In genomic region chr17:82037889-82038195, GRCh38 we compare ENCODE assay signal across 8 cellular contexts. TPM values are rescaled to one million over a fixed set of nuclear protein-coding genes. Genes with fewer than 3 reads are reported as not detected.
A peak's percentile ranks its signal among the peaks of the same experiment; 100 is the strongest.
DNase-seq lines count a peak whose midpoint lies in the region; ATAC-seq, FAIRE-seq and TF ChIP-seq lines count a peak whose summit lies in the region.

No MANE protein-coding gene starts in this region.

- H3K4me3 ChIP-seq in cardiac muscle cell (no peak overlapping the region), K562 (peak overlapping the region; percentile 97; the same call in 1 of the 2 replicates), mesodermal cell (ENCODE audit: extremely low read depth, insufficient read depth, low read length, poor library complexity, severe bottlenecking) (peak overlapping the region; percentile 59), urinary bladder (ENCODE audit: low read depth, low read length) (peak overlapping the region; percentile 51)

- H3K79me2 ChIP-seq in K562 (ENCODE audit: control insufficient read depth, insufficient read depth, low read length), result peaks cover 31% of the 10 kb centered on the region

- H3K9me3 ChIP-seq in cardiac muscle cell (ENCODE audit: low read depth), result no peaks in the 10 kb centered on the region
- no peaks in the 10 kb centered on the region for H3K9me3 ChIP-seq in K562 (replicated peaks; ENCODE audit: control insufficient read depth, insufficient read depth, low read depth, low read length)
- no peaks in the 10 kb centered on the region for H3K9me3 ChIP-seq in mesodermal cell (ENCODE audit: control insufficient read depth, low read length)

- intact Hi-C loops in Right ventricle myocardium superior (cut with DNase I) (loop anchor here (5.0 kb wide), 1 partner anchor 59 kb away; the partner anchor contains the start of gene FASN), K562 (cut with micrococcal nuclease) (loop anchor here (10.0 kb wide), 1 partner anchor 307 kb away; no protein-coding TSS in a partner anchor)

- no peak for FAIRE-seq in K562 (lab: Jason Lieb, UNC)

- TF ChIP-seq EP300 in K562 (IDR thresholded peaks at IDR 0.05; ENCODE audit: low read length), result no peak

- H3K27me3 ChIP-seq in cardiac muscle cell (no peaks in the 10 kb centered on the region), K562 (ENCODE audit: control insufficient read depth in 2 of 2, insufficient read depth in 2 of 2, low read length in 2 of 2) (no peaks in the 10 kb centered on the region)

- H3K4me2 ChIP-seq in K562 (ENCODE audit: insufficient read depth, low read length), result peak overlapping the region; percentile 95

- TF ChIP-seq POLR2A in K562 (conservative IDR thresholded peaks at IDR 0.05) (no peak), GM18505 (IDR thresholded peaks at IDR 0.05; ENCODE audit: borderline replicate concordance, extremely low read depth, insufficient read depth, insufficient read length) (no peak)

- POLR2A ChIA-PET in K562 (lab: Yijun Ruan, JAX), result interaction anchor here (0.5 to 6.4 kb wide), 9 partner anchors 9 to 114 kb away, joined by 3 to 51 read pairs (median 6); partner anchors contain the start of genes CENPX, FASN and LRRC45

- BruUV-seq in K562 (replicated peaks; lab: Mats Ljungman, UMichigan), result no TSS peak

- H3K27ac ChIP-seq in cardiac muscle cell (peak overlapping the region; percentile 82), K562 (ENCODE audit: extremely low read depth, low read depth, low read length) (peak overlapping the region; percentile 98; the same call in 2 of the 3 replicates), mesodermal cell (ENCODE audit: low read depth, low read length, severe bottlenecking) (peak overlapping the region; percentile 31), urinary bladder (ENCODE audit: low read depth) (peak overlapping the region; percentile 66)

- peak overlapping the region; percentile 89 for H2AFZ ChIP-seq in K562 (ENCODE audit: low read depth, low read length)

- in situ Hi-C loops in K562 (cut with MboI), result no loop called here

- ATAC-seq in Right ventricle myocardium superior (ENCODE audit: poor library complexity) (no peak), K562 (no peak), omental fat pad (ENCODE audit: low FRiP score) (no peak), GM18505 (IDR thresholded peaks at IDR 0.05; ENCODE audit: unreplicated experiment) (no peak)

- no peak for TF ChIP-seq CTCF in cardiac muscle cell (IDR thresholded peaks at IDR 0.05; ENCODE audit: low read depth, low read length)
- TF ChIP-seq CTCF in K562 (IDR thresholded peaks at IDR 0.05 in 2 of 3, conservative IDR thresholded peaks at IDR 0.05 in 1 of 3; ENCODE audit: insufficient read depth in 2 of 3, low read depth in 1 of 3, low read length in 3 of 3), result no peak
- TF ChIP-seq CTCF in omental fat pad (IDR thresholded peaks at IDR 0.05), result no peak

- WGBS in K562 (ENCODE audit: insufficient coverage, low coverage, missing lambda C conversion rate), result 11% methylated on average over 10 of the region's 10 CpGs
- 31 to 37% methylated on average over 8 to 10 of the region's 10 CpGs for WGBS in mesodermal cell (ENCODE audit: insufficient coverage in 2 of 2), 2 experiments
- WGBS in urinary bladder, result 9% methylated on average over 10 of the region's 10 CpGs

- no peak for DNase-seq in cardiac muscle cell (ENCODE audit: low read depth in 1 of 2, low spot score in 1 of 2)
- no peak for DNase-seq in Right ventricle myocardium superior
- DNase-seq in K562 (ENCODE audit: extremely low read depth in 1 of 4, low spot score in 3 of 4), result no peak
- no peak for DNase-seq in pons (ENCODE audit: low spot score)
- DNase-seq in omental fat pad (ENCODE audit: low spot score), result no peak

- H3K9me1 ChIP-seq in K562 (ENCODE audit: control insufficient read depth, insufficient read depth, low read length), result peaks cover 6% of the 10 kb centered on the region

- CTCF ChIA-PET in K562 (lab: Yijun Ruan, JAX; ENCODE audit: low intra/inter-chr PET ratio), result interaction anchor here (0.6 to 2.0 kb wide), 3 partner anchors 78 to 250 kb away, joined by 3 to 14 read pairs (median 3); no protein-coding TSS in a partner anchor

- H3K9ac ChIP-seq in K562 (ENCODE audit: insufficient read depth in 1 of 2, low read depth in 2 of 2, low read length in 2 of 2), result peak overlapping the region in 1 of 2 experiments; percentile 83; a peak in 2 of 4 replicates

- H3K4me1 ChIP-seq in cardiac muscle cell (ENCODE audit: low read depth) (peaks cover 8% of the 10 kb centered on the region), K562 (replicated peaks in 1 of 2; ENCODE audit: control insufficient read depth in 2 of 2, insufficient read depth in 2 of 2, low read length in 2 of 2) (peaks cover 22 to 66% of the 10 kb centered on the region in 2 experiments; a peak in 4 of 5 replicates), mesodermal cell (ENCODE audit: control insufficient read depth, insufficient read depth, low read length, poor library complexity, severe bottlenecking) (peaks cover 10% of the 10 kb centered on the region), urinary bladder (ENCODE audit: insufficient read depth) (no peaks in the 10 kb centered on the region)

- H4K20me1 ChIP-seq in K562 (replicated peaks; ENCODE audit: control insufficient read depth, insufficient read depth, low read length), result peaks cover 21% of the 10 kb centered on the region; the same call in 1 of the 2 replicates

- H3K36me3 ChIP-seq in cardiac muscle cell (no peaks in the 10 kb centered on the region), K562 (ENCODE audit: control insufficient read depth, insufficient read depth, low read length) (peaks cover 38% of the 10 kb centered on the region; the same call in 2 of the 3 replicates), mesodermal cell (ENCODE audit: control insufficient read depth, insufficient read depth, low read length) (peaks cover 20% of the 10 kb centered on the region), urinary bladder (ENCODE audit: insufficient read depth) (no peaks in the 10 kb centered on the region)

- no peak for TF ChIP-seq RAD21 in K562 (CRISPR knock-in tag; conservative IDR thresholded peaks at IDR 0.05 in 1 of 2, IDR thresholded peaks at IDR 0.05 in 1 of 2)

RNA-seq across cellular contexts. Expression of gene DCXR, which starts 0.3 kb away (rescaled TPM):
- total RNA-seq in cardiac muscle cell (164 and 256 TPM in 2 replicates), Right ventricle myocardium superior (178 TPM), K562 (2014; rRNA removed) (165 and 194 TPM in 2 replicates), K562 (2014; rRNA removed; fragmentation: Illumina TruSeq; extraction: Trizol) (41.1 and 66.0 TPM in 2 replicates), K562 (2015; rRNA removed; fragmentation: Illumina TruSeq; extraction: Trizol) (76.0 and 90.0 TPM in 2 replicates), K562 (2021) (235 and 256 TPM in 2 replicates), urinary bladder (17.2 TPM), omental fat pad (100 to 1,000 TPM; 190 to 327 (median 225) TPM)
- polyA plus RNA-seq in cardiac muscle cell (228 and 312 TPM in 2 replicates), K562 (2011; rRNA removed) (156 and 201 TPM in 2 replicates), K562 (2014; fragmentation: Illumina TruSeq; extraction: Trizol) (243 and 274 TPM in 2 replicates), K562 (2014; fragmentation: Nextera tagmentation; extraction: Ambion mirVana) (10 to 100 TPM; 21.3 to 50.3 TPM), K562 (2014; rRNA removed) (229 and 261 TPM in 2 replicates), urinary bladder (129 TPM)
- 78.8 and 254 TPM in 2 replicates for total RNA-seq in K562 (2011; cell fraction: chromatin; rRNA removed; ENCODE audit: low replicate concordance)
- 329 and 354 TPM in 2 replicates for total RNA-seq in K562 (2011; cell fraction: nucleolus; rRNA removed)
- 133 and 150 TPM in 2 replicates for total RNA-seq in K562 (2011; cell fraction: nucleoplasm; rRNA removed)
- polyA plus RNA-seq in K562 (2011; cell fraction: cytosol; rRNA removed), result 404 and 845 TPM in 2 replicates
- 611 and 714 TPM in 2 replicates for polyA plus RNA-seq in K562 (2011; cell fraction: nucleus; rRNA removed)
- 229 and 244 TPM in 2 replicates for polyA plus RNA-seq in K562 (2012)
- 34.8 and 73.6 TPM in 2 replicates for polyA minus RNA-seq in K562 (2011; rRNA and poly(A)+ RNA removed)
- polyA minus RNA-seq in K562 (2011; cell fraction: cytosol; rRNA and poly(A)+ RNA removed), result 67.3 and 81.5 TPM in 2 replicates
- polyA minus RNA-seq in K562 (2011; cell fraction: nucleus; rRNA and poly(A)+ RNA removed), result 104 and 111 TPM in 2 replicates
- polyA plus RNA-seq in mesodermal cell (2013, experiment 1 of 2), result 73.2 TPM
- 60.0 TPM for polyA plus RNA-seq in mesodermal cell (2013, experiment 2 of 2)

RNA-seq across cellular contexts. Expression of gene RAC3, which starts 6.4 kb away (rescaled TPM):
- total RNA-seq in cardiac muscle cell (58.7 and 73.7 TPM in 2 replicates), Right ventricle myocardium superior (0.97 TPM), K562 (2014; rRNA removed) (292 and 377 TPM in 2 replicates), K562 (2014; rRNA removed; fragmentation: Illumina TruSeq; extraction: Trizol) (21.8 and 30.5 TPM in 2 replicates), K562 (2015; rRNA removed; fragmentation: Illumina TruSeq; extraction: Trizol) (91.3 and 98.6 TPM in 2 replicates), K562 (2021) (133 and 139 TPM in 2 replicates), urinary bladder (10.4 TPM), omental fat pad (10 to 100 TPM in 3 of 4 donors, 1 to 10 TPM in 1; 7.9 to 25.1 (median 12.0) TPM)
- polyA plus RNA-seq in cardiac muscle cell (9.9 and 16.4 TPM in 2 replicates), K562 (2011; rRNA removed) (118 and 135 TPM in 2 replicates), K562 (2014; fragmentation: Illumina TruSeq; extraction: Trizol) (137 and 193 TPM in 2 replicates), K562 (2014; fragmentation: Nextera tagmentation; extraction: Ambion mirVana) (under 1 TPM; 0.23 to 0.28 TPM), K562 (2014; rRNA removed) (281 and 307 TPM in 2 replicates), urinary bladder (5.9 TPM)
- total RNA-seq in K562 (2011; cell fraction: chromatin; rRNA removed; ENCODE audit: low replicate concordance), result 19.4 and 85.2 TPM in 2 replicates
- total RNA-seq in K562 (2011; cell fraction: nucleolus; rRNA removed), result 134 and 179 TPM in 2 replicates
- 71.3 and 86.0 TPM in 2 replicates for total RNA-seq in K562 (2011; cell fraction: nucleoplasm; rRNA removed)
- polyA plus RNA-seq in K562 (2011; cell fraction: cytosol; rRNA removed), result 275 and 623 TPM in 2 replicates
- 159 and 273 TPM in 2 replicates for polyA plus RNA-seq in K562 (2011; cell fraction: nucleus; rRNA removed)
- 51.3 and 82.3 TPM in 2 replicates for polyA plus RNA-seq in K562 (2012)
- polyA minus RNA-seq in K562 (2011; rRNA and poly(A)+ RNA removed), result 16.0 and 29.2 TPM in 2 replicates
- 66.2 and 68.0 TPM in 2 replicates for polyA minus RNA-seq in K562 (2011; cell fraction: cytosol; rRNA and poly(A)+ RNA removed)
- 52.2 and 55.2 TPM in 2 replicates for polyA minus RNA-seq in K562 (2011; cell fraction: nucleus; rRNA and poly(A)+ RNA removed)
- polyA plus RNA-seq in mesodermal cell (2013, experiment 1 of 2), result 57.4 TPM
- polyA plus RNA-seq in mesodermal cell (2013, experiment 2 of 2), result 44.7 TPM

RNA-seq across cellular contexts. Expression of gene RFNG, which starts 13.8 kb away (rescaled TPM):
- total RNA-seq in cardiac muscle cell (94.6 and 104 TPM in 2 replicates), Right ventricle myocardium superior (20.5 TPM), K562 (2014; rRNA removed) (23.6 and 28.4 TPM in 2 replicates), K562 (2014; rRNA removed; fragmentation: Illumina TruSeq; extraction: Trizol) (6.5 and 9.5 TPM in 2 replicates), K562 (2015; rRNA removed; fragmentation: Illumina TruSeq; extraction: Trizol) (11.1 and 14.3 TPM in 2 replicates), K562 (2021) (26.9 and 30.2 TPM in 2 replicates), urinary bladder (16.5 TPM), omental fat pad (10 to 100 TPM; 20.2 to 51.3 (median 32.0) TPM)
- polyA plus RNA-seq in cardiac muscle cell (91.0 and 98.3 TPM in 2 replicates), K562 (2011; rRNA removed) (9.2 and 17.2 TPM in 2 replicates), K562 (2014; fragmentation: Illumina TruSeq; extraction: Trizol) (9.0 and 18.5 TPM in 2 replicates), K562 (2014; fragmentation: Nextera tagmentation; extraction: Ambion mirVana) (under 1 TPM; 0.32 to 0.66 TPM), K562 (2014; rRNA removed) (32.6 and 32.8 TPM in 2 replicates), urinary bladder (47.0 TPM)
- total RNA-seq in K562 (2011; cell fraction: chromatin; rRNA removed; ENCODE audit: low replicate concordance), result 23.1 and 61.7 TPM in 2 replicates
- 74.4 and 74.9 TPM in 2 replicates for total RNA-seq in K562 (2011; cell fraction: nucleolus; rRNA removed)
- total RNA-seq in K562 (2011; cell fraction: nucleoplasm; rRNA removed), result 36.5 and 40.5 TPM in 2 replicates
- polyA plus RNA-seq in K562 (2011; cell fraction: cytosol; rRNA removed), result 12.2 and 23.8 TPM in 2 replicates
- 144 and 164 TPM in 2 replicates for polyA plus RNA-seq in K562 (2011; cell fraction: nucleus; rRNA removed)
- 16.9 and 35.2 TPM in 2 replicates for polyA plus RNA-seq in K562 (2012)
- 2.0 TPM in 2 replicates for polyA minus RNA-seq in K562 (2011; rRNA and poly(A)+ RNA removed)
- polyA minus RNA-seq in K562 (2011; cell fraction: cytosol; rRNA and poly(A)+ RNA removed), result 11.7 and 13.1 TPM in 2 replicates
- polyA minus RNA-seq in K562 (2011; cell fraction: nucleus; rRNA and poly(A)+ RNA removed), result 11.4 and 14.3 TPM in 2 replicates
- 42.4 TPM for polyA plus RNA-seq in mesodermal cell (2013, experiment 1 of 2)
- 31.9 TPM for polyA plus RNA-seq in mesodermal cell (2013, experiment 2 of 2)

RNA-seq across cellular contexts. Expression of gene GPS1, which starts 13.9 kb away (rescaled TPM):
- 231 and 235 TPM in 2 replicates for total RNA-seq in cardiac muscle cell
- polyA plus RNA-seq in cardiac muscle cell, result 223 and 257 TPM in 2 replicates
- total RNA-seq in Right ventricle myocardium superior, result 86.5 TPM
- 57.5 and 207 TPM in 2 replicates for total RNA-seq in K562 (2011; cell fraction: chromatin; rRNA removed; ENCODE audit: low replicate concordance)
- 178 and 205 TPM in 2 replicates for total RNA-seq in K562 (2011; cell fraction: nucleolus; rRNA removed)
- 87.8 and 88.8 TPM in 2 replicates for total RNA-seq in K562 (2011; cell fraction: nucleoplasm; rRNA removed)
- 137 and 183 TPM in 2 replicates for total RNA-seq in K562 (2014; rRNA removed)
- 17.5 and 26.3 TPM in 2 replicates for total RNA-seq in K562 (2014; rRNA removed; fragmentation: Illumina TruSeq; extraction: Trizol)
- 69.9 and 72.5 TPM in 2 replicates for total RNA-seq in K562 (2015; rRNA removed; fragmentation: Illumina TruSeq; extraction: Trizol)
- 162 and 167 TPM in 2 replicates for total RNA-seq in K562 (2021)
- polyA plus RNA-seq in K562 (2011; rRNA removed), result 57.0 and 88.5 TPM in 2 replicates
- 94.2 and 226 TPM in 2 replicates for polyA plus RNA-seq in K562 (2011; cell fraction: cytosol; rRNA removed)
- polyA plus RNA-seq in K562 (2011; cell fraction: nucleus; rRNA removed), result 212 and 255 TPM in 2 replicates
- 103 and 115 TPM in 2 replicates for polyA plus RNA-seq in K562 (2012)
- polyA plus RNA-seq in K562 (2014; fragmentation: Illumina TruSeq; extraction: Trizol), result 74.5 and 111 TPM in 2 replicates
- polyA plus RNA-seq in K562 (2014; fragmentation: Nextera tagmentation; extraction: Ambion mirVana), result 10 to 100 TPM in 1 of 2 experiments, 1 to 10 TPM in 1; 3.1 to 13.4 TPM
- polyA plus RNA-seq in K562 (2014; rRNA removed), result 112 and 123 TPM in 2 replicates
- polyA minus RNA-seq in K562 (2011; rRNA and poly(A)+ RNA removed), result 31.9 and 46.4 TPM in 2 replicates
- 71.4 and 74.6 TPM in 2 replicates for polyA minus RNA-seq in K562 (2011; cell fraction: cytosol; rRNA and poly(A)+ RNA removed)
- polyA minus RNA-seq in K562 (2011; cell fraction: nucleus; rRNA and poly(A)+ RNA removed), result 72.3 and 75.2 TPM in 2 replicates
- 124 TPM for polyA plus RNA-seq in mesodermal cell (2013, experiment 1 of 2)
- polyA plus RNA-seq in mesodermal cell (2013, experiment 2 of 2), result 105 TPM
- 37.3 TPM for total RNA-seq in urinary bladder
- 95.4 TPM for polyA plus RNA-seq in urinary bladder
- total RNA-seq in omental fat pad, result 10 to 100 TPM; 67.3 to 86.8 (median 81.4) TPM

RNA-seq across cellular contexts. Expression of gene LRRC45, which starts 14.7 kb away (rescaled TPM):
- total RNA-seq in cardiac muscle cell (36.5 and 43.3 TPM in 2 replicates), Right ventricle myocardium superior (4.7 TPM), K562 (2014; rRNA removed) (21.5 and 21.7 TPM in 2 replicates), K562 (2014; rRNA removed; fragmentation: Illumina TruSeq; extraction: Trizol) (1.8 and 3.5 TPM in 2 replicates), K562 (2015; rRNA removed; fragmentation: Illumina TruSeq; extraction: Trizol) (11.2 and 13.1 TPM in 2 replicates), K562 (2021) (16.6 and 19.1 TPM in 2 replicates), urinary bladder (8.7 TPM), omental fat pad (10 to 100 TPM in 1 of 4 donors, 1 to 10 TPM in 3; 4.7 to 12.3 (median 5.6) TPM)
- polyA plus RNA-seq in cardiac muscle cell (15.2 and 31.8 TPM in 2 replicates), K562 (2011; rRNA removed) (7.2 and 10.4 TPM in 2 replicates), K562 (2014; fragmentation: Illumina TruSeq; extraction: Trizol) (4.2 and 4.3 TPM in 2 replicates), K562 (2014; fragmentation: Nextera tagmentation; extraction: Ambion mirVana) (not detected), K562 (2014; rRNA removed) (18.4 and 26.6 TPM in 2 replicates), urinary bladder (14.9 TPM)
- 25.2 and 72.7 TPM in 2 replicates for total RNA-seq in K562 (2011; cell fraction: chromatin; rRNA removed; ENCODE audit: low replicate concordance)
- 47.9 and 57.9 TPM in 2 replicates for total RNA-seq in K562 (2011; cell fraction: nucleolus; rRNA removed)
- 27.0 and 29.0 TPM in 2 replicates for total RNA-seq in K562 (2011; cell fraction: nucleoplasm; rRNA removed)
- 6.3 and 10.0 TPM in 2 replicates for polyA plus RNA-seq in K562 (2011; cell fraction: cytosol; rRNA removed)
- 87.0 and 113 TPM in 2 replicates for polyA plus RNA-seq in K562 (2011; cell fraction: nucleus; rRNA removed)
- polyA plus RNA-seq in K562 (2012), result 12.2 and 13.1 TPM in 2 replicates
- 2.0 and 4.1 TPM in 2 replicates for polyA minus RNA-seq in K562 (2011; rRNA and poly(A)+ RNA removed)
- 5.8 and 7.1 TPM in 2 replicates for polyA minus RNA-seq in K562 (2011; cell fraction: cytosol; rRNA and poly(A)+ RNA removed)
- polyA minus RNA-seq in K562 (2011; cell fraction: nucleus; rRNA and poly(A)+ RNA removed), result 21.4 and 23.9 TPM in 2 replicates
- polyA plus RNA-seq in mesodermal cell (2013, experiment 1 of 2), result 10.0 TPM
- 8.2 TPM for polyA plus RNA-seq in mesodermal cell (2013, experiment 2 of 2)

Comparison
In these comparisons a context has a peak if more than half of its experiments do, and no peak if none do; other contexts are left out.
1. H3K27ac ChIP-seq: peak in every context shown above with its lines; median percentile 98 in K562; 82 in cardiac muscle cell; 66 in urinary bladder; 31 in mesodermal cell.